Comparison of ENCODE assay signal across 20 cellular contexts in genomic region chr6:79353226-79353625, GRCh38.
"Had no signal": no experiment of that assay in that cellular context is flagged by ENCODE, and none has a peak within 500 bp of the region (broad histone marks: within the 10 kb centered on the region; RNA-seq: fewer than 3 reads in every experiment).

No MANE protein-coding gene starts in this region.

- H3K27me3 ChIP-seq: gastroesophageal sphincter, heart right ventricle, tibial artery had no signal

- H3K4me1 Mint-ChIP-seq: central memory CD8-positive, alpha-beta T cell; naive B cell; neural crest cell had no signal

- H3K27me3 Mint-ChIP-seq: activated naive CD8-positive, alpha-beta T cell had no signal

- H3K27ac ChIP-seq: coronary artery, gastroesophageal sphincter, heart right ventricle, tibial artery, WERI-Rb-1 had no signal

- H3K4me3 Mint-ChIP-seq: activated naive CD8-positive, alpha-beta T cell; activated T-helper 1 cell treated with anti-CD3 and anti-CD28 coated beads, Interleukin-12 subunit alpha, Interleukin-12 subunit beta, Interleukin-2, Interleukin-4 antibody, amounts not matched to agents 30 ng/mL and 10 ng/mL and 1 ng/mL, durations not matched to agents 14 hours and 24 hours and 36 hours; brain; central memory CD8-positive, alpha-beta T cell; naive B cell; neural crest cell; T-helper 1 cell treated with Interleukin-12 subunit alpha and Interleukin-12 subunit beta and Interleukin-4 antibody, amounts not matched to agents 30 μg/mL and 1 μg/mL, for 36 hours had no signal

- H3K9me3 Mint-ChIP-seq: T-helper 1 cell treated with Interleukin-12 subunit alpha and Interleukin-12 subunit beta and Interleukin-4 antibody, amounts not matched to agents 30 μg/mL and 1 μg/mL, for 36 hours had no signal

- H3K36me3 ChIP-seq: gastroesophageal sphincter, heart right ventricle, tibial artery, WERI-Rb-1 had no signal

- FAIRE-seq: endometrium, urothelium cell line had no signal

- H3K27ac Mint-ChIP-seq: activated naive CD8-positive, alpha-beta T cell; activated T-helper 1 cell treated with anti-CD3 and anti-CD28 coated beads, Interleukin-12 subunit alpha, Interleukin-12 subunit beta, Interleukin-2, Interleukin-4 antibody, amounts not matched to agents 30 ng/mL and 10 ng/mL and 1 ng/mL, durations not matched to agents 14 hours and 24 hours and 36 hours; brain; naive B cell; T-helper 1 cell treated with Interleukin-12 subunit alpha and Interleukin-12 subunit beta and Interleukin-4 antibody, amounts not matched to agents 30 μg/mL and 1 μg/mL, for 36 hours had no signal

- H3K4me3 ChIP-seq: coronary artery, gastroesophageal sphincter, heart right ventricle, tibial artery had no signal

- H3K36me3 Mint-ChIP-seq: activated naive CD8-positive, alpha-beta T cell; brain had no signal

- DNase-seq: activated CD4-positive, alpha-beta T cell treated with anti-CD3 and anti-CD28 coated beads, Interleukin-2, amount 50 U/mL, for 4 hours; amygdala; heart right ventricle; kidney glomerular epithelial cell; left ventricle myocardium superior; naive B cell; stimulated activated CD4-positive, alpha-beta T cell treated with anti-CD3 and anti-CD28 coated beads, Interleukin-2, amount 100 ng/mL, for 24 hours; stimulated activated naive CD4-positive, alpha-beta T cell treated with Interleukin-2 at 50 U/mL for 16 hours; tibial artery; WERI-Rb-1 had no signal

- H3K4me1 ChIP-seq: gastroesophageal sphincter, heart right ventricle, tibial artery had no signal

- ATAC-seq: gastroesophageal sphincter, heart right ventricle, left ventricle myocardium superior had no signal
